33 cellular contexts compared by ENCODE assay signal in the genomic region with DNA sequence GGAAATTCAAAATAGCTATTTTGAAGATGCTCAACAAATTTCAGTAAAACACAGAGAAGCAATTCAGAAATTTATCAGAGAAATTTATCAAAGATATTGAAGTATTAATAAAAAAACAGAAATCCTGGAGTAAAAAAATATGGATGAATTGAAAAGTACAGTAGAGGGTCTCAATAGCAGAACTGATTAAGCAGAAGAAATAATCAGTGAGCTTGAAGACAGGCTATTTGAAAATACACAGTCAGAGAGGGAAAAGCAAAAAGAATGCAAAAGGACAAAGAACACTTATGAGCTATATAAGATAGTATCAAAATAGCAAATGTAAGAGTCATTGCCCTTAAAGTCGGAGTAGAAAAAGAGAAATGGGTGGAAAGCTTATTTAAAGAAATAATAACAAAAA.
"Had no signal": no experiment of that assay in that cellular context is flagged by ENCODE, and none has a peak within 500 bp of the region (broad histone marks: within the 10 kb centered on the region; RNA-seq: fewer than 3 reads in every experiment).

No MANE protein-coding gene starts in this region.

- H3K27me3 ChIP-seq: adrenal gland, ascending aorta, body of pancreas, brain microvascular endothelial cell, breast epithelium, cardiac muscle cell had no signal

- H3K9me3 ChIP-seq: body of pancreas had no signal

- H3K4me3 ChIP-seq: adrenal gland, ascending aorta, body of pancreas, breast epithelium, cardiac muscle cell had no signal

- H3K4me1 ChIP-seq: adrenal gland, ascending aorta, body of pancreas, breast epithelium had no signal

- H3K36me3 ChIP-seq: adrenal gland, ascending aorta, brain microvascular endothelial cell, breast epithelium, cardiac muscle cell had no signal

- ATAC-seq: activated naive CD4-positive, alpha-beta T cell treated with anti-CD3 and anti-CD28 coated beads, Interleukin-2, amount 50 U/mL, for 72 hours; activated naive CD8-positive, alpha-beta T cell treated with anti-CD3 and anti-CD28 coated beads, Interleukin-2, amount 50 U/mL, for 24 hours; activated T-cell treated with anti-CD3 and anti-CD28 coated beads, Interleukin-2, amount 50 U/mL, for 4 hours; activated T-cell treated with anti-CD3 and anti-CD28 coated beads, Interleukin-2, amount 50 U/mL, for 72 hours; activated T-helper 17 cell treated with anti-CD3 and anti-CD28 coated beads, Interleukin-2, amount 50 U/mL, for 72 hours; body of pancreas had no signal

- FAIRE-seq: astrocyte, bronchial epithelial cell had no signal

- H3K27ac ChIP-seq: adrenal gland, ascending aorta, body of pancreas, brain microvascular endothelial cell, breast epithelium, cardiac muscle cell had no signal

- DNase-seq: activated effector memory CD4-positive, alpha-beta T cell treated with anti-CD3 and anti-CD28 coated beads, Interleukin-2, amount 50 U/mL, for 16 hours; activated effector memory CD4-positive, alpha-beta T cell treated with Interleukin-2 at 50 U/mL for 16 hours; activated gamma-delta T cell; activated gamma-delta T cell treated with Interleukin-2 at 50 U/mL for 16 hours; activated naive CD4-positive, alpha-beta T cell; activated naive CD4-positive, alpha-beta T cell treated with anti-CD3 and anti-CD28 coated beads for 36 hours; activated naive CD4-positive, alpha-beta T cell treated with anti-CD3 and anti-CD28 coated beads, Interleukin-2, amount 10 ng/mL, durations not matched to agents 7 days and 5 days; activated naive CD4-positive, alpha-beta T cell treated with anti-CD3 and anti-CD28 coated beads, Interleukin-2, amount 50 U/mL, for 16 hours; activated naive CD4-positive, alpha-beta T cell treated with Interleukin-2 at 50 U/mL for 16 hours; activated naive CD8-positive, alpha-beta T cell treated with anti-CD3 and anti-CD28 coated beads for 36 hours; activated naive CD8-positive, alpha-beta T cell treated with anti-CD3 and anti-CD28 coated beads, Interleukin-2, amount 10 ng/mL, durations not matched to agents 7 days and 5 days; activated naive CD8-positive, alpha-beta T cell treated with anti-CD3 and anti-CD28 coated beads, Interleukin-2, amount 50 U/mL, for 24 hours; activated T-cell treated with anti-CD3 and anti-CD28 coated beads, Interleukin-2, amount 50 U/mL, for 24 hours; activated T-cell treated with anti-CD3 and anti-CD28 coated beads, Interleukin-2, amount 50 U/mL, for 4 hours; activated T-cell treated with anti-CD3 and anti-CD28 coated beads, Interleukin-2, amount 50 U/mL, for 48 hours; activated T-cell treated with anti-CD3 and anti-CD28 coated beads, Interleukin-2, amount 50 U/mL, for 72 hours; adrenal gland; amniotic stem cell; amygdala; anterior cingulate cortex; aorta; body of pancreas; brain microvascular endothelial cell; caudate nucleus; central memory CD4-positive, alpha-beta T cell; cerebellar nuclear complex had no signal
